ENCODE assay signal across 8 cellular contexts in genomic region chr16:85800321-85800669, GRCh38. TPM values are rescaled to one million over a fixed set of nuclear protein-coding genes. Genes with fewer than 3 reads are reported as not detected.
DNase-seq lines count a peak whose midpoint lies in the region; ATAC-seq and TF ChIP-seq lines count a peak whose summit lies in the region.

No MANE protein-coding gene starts in this region.

- peak overlapping the region; percentile 91 for H3K4me3 Mint-ChIP-seq in activated T-helper 1 cell treated with anti-CD3 and anti-CD28 coated beads, Interleukin-12 subunit alpha, Interleukin-12 subunit beta, Interleukin-2, Interleukin-4 antibody, amounts not matched to agents 30 ng/mL and 10 ng/mL and 1 ng/mL, durations not matched to agents 14 hours and 24 hours and 36 hours

- no peak for DNase-seq in activated T-helper 1 cell treated with anti-CD3 and anti-CD28 coated beads, Interleukin-12 subunit alpha, Interleukin-12 subunit beta, Interleukin-2, Interleukin-4 antibody, amounts not matched to agents 30 ng/mL and 10 ng/mL and 1 ng/mL, durations not matched to agents 14 hours and 24 hours and 36 hours (ENCODE audit: low spot score)
- no peak for DNase-seq in left ventricle myocardium inferior
- no peak for DNase-seq in NCI-H345 (lab: John Stamatoyannopoulos, UW)
- no peak for DNase-seq in epidermal melanocyte (ENCODE audit: insufficient read length, low spot score)
- no peak for DNase-seq in dermis blood vessel endothelial cell

- peak overlapping the region; percentile 96 to 100 (median 99) for H3K9ac ChIP-seq in BLaER1 treated with 17β-estradiol and CSF1 and Interleukin-3, amounts not matched to agents 10 nM and 100 nM

- peak overlapping the region; percentile 96 to 99 (median 98) for H3K27ac ChIP-seq in BLaER1 treated with 17β-estradiol and CSF1 and Interleukin-3, amounts not matched to agents 10 nM and 100 nM
- H3K27ac ChIP-seq in left ventricle myocardium inferior (replicated peaks) = peak overlapping the region; percentile 98
- peak overlapping the region; percentile 85 to 99 (median 94) for H3K27ac ChIP-seq in skin epidermis

- peak; percentile 4 for ATAC-seq in HG02885 (IDR thresholded peaks at IDR 0.05; ENCODE audit: poor library complexity, unreplicated experiment)

- intact Hi-C loops in activated T-helper 1 cell treated with anti-CD3 and anti-CD28 coated beads, Interleukin-12 subunit alpha, Interleukin-12 subunit beta, Interleukin-2, Interleukin-4 antibody, amounts not matched to agents 30 ng/mL and 10 ng/mL and 1 ng/mL, durations not matched to agents 14 hours and 24 hours and 36 hours (cut with micrococcal nuclease) = no loop called here
- intact Hi-C loops in left ventricle myocardium inferior (cut with micrococcal nuclease) = no loop called here

- peaks cover 71 to 94% (median 87%) of the 10 kb centered on the region in 11 experiments for H4K20me1 ChIP-seq in BLaER1 treated with 17β-estradiol and CSF1 and Interleukin-3, amounts not matched to agents 10 nM and 100 nM

- peaks cover 57% of the 10 kb centered on the region for H3K4me1 Mint-ChIP-seq in activated T-helper 1 cell treated with anti-CD3 and anti-CD28 coated beads, Interleukin-12 subunit alpha, Interleukin-12 subunit beta, Interleukin-2, Interleukin-4 antibody, amounts not matched to agents 30 ng/mL and 10 ng/mL and 1 ng/mL, durations not matched to agents 14 hours and 24 hours and 36 hours (ENCODE audit: low read depth)

- H3K4me2 ChIP-seq in BLaER1 treated with 17β-estradiol and CSF1 and Interleukin-3, amounts not matched to agents 10 nM and 100 nM = peak overlapping the region; percentile 87 to 99 (median 97)

- TF ChIP-seq CTCF in left ventricle myocardium inferior (IDR thresholded peaks at IDR 0.05; ENCODE audit: borderline replicate concordance) = no peak

- H3K4me3 ChIP-seq in BLaER1 treated with 17β-estradiol and CSF1 and Interleukin-3, amounts not matched to agents 10 nM and 100 nM = peak overlapping the region; percentile 95 to 100 (median 99)
- peak overlapping the region; percentile 80 for H3K4me3 ChIP-seq in left ventricle myocardium inferior
- peak overlapping the region; percentile 83 to 99 (median 96) for H3K4me3 ChIP-seq in skin epidermis

- peaks cover 54% of the 10 kb centered on the region for H3K36me3 Mint-ChIP-seq in activated T-helper 1 cell treated with anti-CD3 and anti-CD28 coated beads, Interleukin-12 subunit alpha, Interleukin-12 subunit beta, Interleukin-2, Interleukin-4 antibody, amounts not matched to agents 30 ng/mL and 10 ng/mL and 1 ng/mL, durations not matched to agents 14 hours and 24 hours and 36 hours (ENCODE audit: low read depth)

- H3K9me3 Mint-ChIP-seq in activated T-helper 1 cell treated with anti-CD3 and anti-CD28 coated beads, Interleukin-12 subunit alpha, Interleukin-12 subunit beta, Interleukin-2, Interleukin-4 antibody, amounts not matched to agents 30 ng/mL and 10 ng/mL and 1 ng/mL, durations not matched to agents 14 hours and 24 hours and 36 hours = no peaks in the 10 kb centered on the region

- H3K9me3 ChIP-seq in BLaER1 treated with 17β-estradiol and CSF1 and Interleukin-3, amounts not matched to agents 10 nM and 100 nM (replicated peaks in 1 of 11) = no peaks in the 10 kb centered on the region
- H3K9me3 ChIP-seq in left ventricle myocardium inferior (replicated peaks) = no peaks in the 10 kb centered on the region

- peaks cover 24 to 47% (median 32%) of the 10 kb centered on the region in 10 experiments for H3K4me1 ChIP-seq in BLaER1 treated with 17β-estradiol and CSF1 and Interleukin-3, amounts not matched to agents 10 nM and 100 nM
- peaks cover 71% of the 10 kb centered on the region for H3K4me1 ChIP-seq in left ventricle myocardium inferior

- H3K36me3 ChIP-seq in BLaER1 treated with 17β-estradiol and CSF1 and Interleukin-3, amounts not matched to agents 10 nM and 100 nM = peaks cover 60 to 72% (median 66%) of the 10 kb centered on the region in 11 experiments
- H3K36me3 ChIP-seq in left ventricle myocardium inferior = peaks cover 59% of the 10 kb centered on the region

- no peaks in the 10 kb centered on the region for H3K27me3 ChIP-seq in BLaER1 treated with 17β-estradiol and CSF1 and Interleukin-3, amounts not matched to agents 10 nM and 100 nM
- H3K27me3 ChIP-seq in left ventricle myocardium inferior (ENCODE audit: low read depth) = no peaks in the 10 kb centered on the region

- no peaks in the 10 kb centered on the region for H3K27me3 Mint-ChIP-seq in activated T-helper 1 cell treated with anti-CD3 and anti-CD28 coated beads, Interleukin-12 subunit alpha, Interleukin-12 subunit beta, Interleukin-2, Interleukin-4 antibody, amounts not matched to agents 30 ng/mL and 10 ng/mL and 1 ng/mL, durations not matched to agents 14 hours and 24 hours and 36 hours (ENCODE audit: insufficient read depth)

- peak overlapping the region; percentile 96 for H3K27ac Mint-ChIP-seq in activated T-helper 1 cell treated with anti-CD3 and anti-CD28 coated beads, Interleukin-12 subunit alpha, Interleukin-12 subunit beta, Interleukin-2, Interleukin-4 antibody, amounts not matched to agents 30 ng/mL and 10 ng/mL and 1 ng/mL, durations not matched to agents 14 hours and 24 hours and 36 hours

RNA-seq across cellular contexts. Expression of gene COX4I1, which starts 0.8 kb away (rescaled TPM):
- 544 and 558 TPM in 2 replicates for total RNA-seq in activated T-helper 1 cell treated with anti-CD3 and anti-CD28 coated beads, Interleukin-12 subunit alpha, Interleukin-12 subunit beta, Interleukin-2, Interleukin-4 antibody, amounts not matched to agents 30 ng/mL and 10 ng/mL and 1 ng/mL, durations not matched to agents 14 hours and 24 hours and 36 hours
- total RNA-seq in left ventricle myocardium inferior = 1,881 TPM
- total RNA-seq in dermis blood vessel endothelial cell = 321 and 608 TPM in 2 replicates

RNA-seq across cellular contexts. Expression of gene EMC8, which starts 1.0 kb away (rescaled TPM):
- total RNA-seq in activated T-helper 1 cell treated with anti-CD3 and anti-CD28 coated beads, Interleukin-12 subunit alpha, Interleukin-12 subunit beta, Interleukin-2, Interleukin-4 antibody, amounts not matched to agents 30 ng/mL and 10 ng/mL and 1 ng/mL, durations not matched to agents 14 hours and 24 hours and 36 hours = 49.5 and 51.1 TPM in 2 replicates
- 22.5 TPM for total RNA-seq in left ventricle myocardium inferior
- total RNA-seq in dermis blood vessel endothelial cell = 36.0 and 36.1 TPM in 2 replicates

RNA-seq across cellular contexts. Expression of gene C16orf74, which starts 49.4 kb away (rescaled TPM):
- total RNA-seq in activated T-helper 1 cell treated with anti-CD3 and anti-CD28 coated beads, Interleukin-12 subunit alpha, Interleukin-12 subunit beta, Interleukin-2, Interleukin-4 antibody, amounts not matched to agents 30 ng/mL and 10 ng/mL and 1 ng/mL, durations not matched to agents 14 hours and 24 hours and 36 hours = 0.17 TPM in 1 of 2 replicates, not detected in the other
- total RNA-seq in left ventricle myocardium inferior = 2.3 TPM
- 9.4 and 12.4 TPM in 2 replicates for total RNA-seq in dermis blood vessel endothelial cell
